2 cellular contexts compared by ENCODE assay signal in genomic region chr16:83969771-83970429, GRCh38.
TF ChIP-seq lines count a peak whose summit lies in the region.

No MANE protein-coding gene starts in this region.

TF ChIP-seq in GM23338, 12 proteins besides CTCF, POLR2A, EP300 and RAD21:
- TF ChIP-seq ZNF114 (CRISPR knock-in tag; IDR thresholded peaks at IDR 0.05) (no peak), ETS1 (IDR thresholded peaks at IDR 0.05) (no peak), EZH2phosphoT487 (IDR thresholded peaks at IDR 0.05; ENCODE audit: unreplicated experiment) (no peak), STAT1 (IDR thresholded peaks at IDR 0.05; ENCODE audit: unreplicated experiment) (no peak), CREB1 (CRISPR knock-in tag; IDR thresholded peaks at IDR 0.05; ENCODE audit: low read depth) (no peak)

TF ChIP-seq in H1, 55 proteins besides CTCF, POLR2A, EP300 and RAD21:
- TF ChIP-seq POLR2AphosphoS5 (IDR thresholded peaks at IDR 0.05; ENCODE audit: low read depth, low read length) (no peak), E2F6 (IDR thresholded peaks at IDR 0.05) (no peak), SAP30 (IDR thresholded peaks at IDR 0.05; ENCODE audit: insufficient read depth, insufficient replicate concordance, low read length) (no peak), FOSL1 (IDR thresholded peaks at IDR 0.05; ENCODE audit: insufficient read depth, low read depth, low read length) (no peak), YY1 (IDR thresholded peaks at IDR 0.05; ENCODE audit: low read depth, low read length) (no peak), TEAD4 (IDR thresholded peaks at IDR 0.05; ENCODE audit: low read depth, low read length) (no peak), RXRA (IDR thresholded peaks at IDR 0.05; ENCODE audit: insufficient read depth, low read depth, low read length) (no peak), SP4 (IDR thresholded peaks at IDR 0.05; ENCODE audit: low read length) (no peak), PHF8 (conservative IDR thresholded peaks at IDR 0.05; ENCODE audit: low read depth, low read length) (no peak), ZNF274 (IDR thresholded peaks at IDR 0.05; ENCODE audit: borderline replicate concordance, extremely low read depth, low read length) (no peak), CHD7 (IDR thresholded peaks at IDR 0.05; ENCODE audit: insufficient replicate concordance, low read length) (no peak), KDM5A (IDR thresholded peaks at IDR 0.05; ENCODE audit: low read length) (no peak), CBX8 (IDR thresholded peaks at IDR 0.05; ENCODE audit: borderline replicate concordance, low read depth, low read length) (no peak), JUN (IDR thresholded peaks at IDR 0.05; ENCODE audit: low read depth, low read length) (no peak), ASH2L (IDR thresholded peaks at IDR 0.05; ENCODE audit: low read length) (no peak), SRF (IDR thresholded peaks at IDR 0.05; ENCODE audit: low read depth, low read length) (no peak), GABPA (IDR thresholded peaks at IDR 0.05; ENCODE audit: borderline replicate concordance, insufficient read depth, low read length) (no peak), SP1 (IDR thresholded peaks at IDR 0.05; ENCODE audit: low read depth, low read length) (no peak)
